30 cellular contexts compared by ENCODE assay signal in genomic region chr9:87086536-87086935, GRCh38.
"Had no signal": no experiment of that assay in that cellular context is flagged by ENCODE, and none has a peak within 500 bp of the region (broad histone marks: within the 10 kb centered on the region; RNA-seq: fewer than 3 reads in every experiment).

No MANE protein-coding gene starts in this region.

- ATAC-seq: effector memory CD8-positive, alpha-beta T cell; left lobe of liver; mucosa of descending colon; natural killer cell treated with Interleukin-12 subunit alpha and Interleukin-12 subunit beta and Interleukin-15 and Interleukin-18, amount 100 ng/mL, for 72 hours; pancreas; stimulated activated memory B cell treated with anti-CD40 and anti-IgM and Interleukin-4, amounts not matched to agents 10 μg/mL and 1 μg/mL and 100 μg/mL, for 72 hours; stimulated activated naive CD8-positive, alpha-beta T cell treated with anti-CD3 and anti-CD28 coated beads, Interleukin-15, Interleukin-2, amounts not matched to agents 100 U/mL and 50 U/mL, for 24 hours had no signal

- DNase-seq: cerebellar nuclear complex; cortex of kidney; effector memory CD8-positive, alpha-beta T cell; erythroblast; esophagus squamous epithelium; head of caudate nucleus; hippocampal formation; immature natural killer cell; islet precursor cell; kidney glomerular epithelial cell; mesenchymal stem cell; mucosa of descending colon; naive B cell; occipital lobe; pancreas; sigmoid colon; spleen; stimulated activated CD4-positive, alpha-beta T cell treated with anti-CD3 and anti-CD28 coated beads, Interleukin-4, amount 100 ng/mL, for 4 hours; stimulated activated naive CD8-positive, alpha-beta T cell treated with anti-CD3 and anti-CD28 coated beads, Interleukin-15, Interleukin-2, amounts not matched to agents 100 U/mL and 50 U/mL, for 24 hours; substantia nigra; testis; tibial artery; upper lobe of left lung had no signal

- H3K4me3 Mint-ChIP-seq: effector memory CD8-positive, alpha-beta T cell; immature natural killer cell; mesothelial cell of epicardium; naive B cell; natural killer cell treated with Interleukin-12 subunit alpha and Interleukin-12 subunit beta and Interleukin-15 and Interleukin-18, amount 100 ng/mL, for 72 hours; stimulated activated memory B cell treated with anti-CD40 and anti-IgM and Interleukin-4, amounts not matched to agents 10 μg/mL and 1 μg/mL and 100 μg/mL, for 72 hours had no signal

- H3K27me3 Mint-ChIP-seq: stimulated activated memory B cell treated with anti-CD40 and anti-IgM and Interleukin-4, amounts not matched to agents 10 μg/mL and 1 μg/mL and 100 μg/mL, for 72 hours had no signal

- H3K4me1 ChIP-seq: esophagus squamous epithelium, pancreas, spleen, testis, upper lobe of left lung had no signal

- H3K27me3 ChIP-seq: cardiac muscle cell, esophagus squamous epithelium, pancreas, right atrium auricular region, sigmoid colon, spleen, testis, tibial artery, upper lobe of left lung had no signal

- H3K27ac ChIP-seq: cardiac muscle cell, esophagus squamous epithelium, pancreas, right atrium auricular region, spleen, testis, tibial artery, upper lobe of left lung had no signal

- H3K27ac Mint-ChIP-seq: effector memory CD8-positive, alpha-beta T cell; immature natural killer cell; mesothelial cell of epicardium; naive B cell; natural killer cell treated with Interleukin-12 subunit alpha and Interleukin-12 subunit beta and Interleukin-15 and Interleukin-18, amount 100 ng/mL, for 72 hours; stimulated activated memory B cell treated with anti-CD40 and anti-IgM and Interleukin-4, amounts not matched to agents 10 μg/mL and 1 μg/mL and 100 μg/mL, for 72 hours had no signal

- H3K9me3 Mint-ChIP-seq: effector memory CD8-positive, alpha-beta T cell; immature natural killer cell; natural killer cell treated with Interleukin-12 subunit alpha and Interleukin-12 subunit beta and Interleukin-15 and Interleukin-18, amount 100 ng/mL, for 72 hours had no signal

- H3K9me3 ChIP-seq: esophagus squamous epithelium, mucosa of descending colon, pancreas, sigmoid colon, testis, upper lobe of left lung had no signal

- H3K36me3 Mint-ChIP-seq: immature natural killer cell; mesothelial cell of epicardium; naive B cell; natural killer cell treated with Interleukin-12 subunit alpha and Interleukin-12 subunit beta and Interleukin-15 and Interleukin-18, amount 100 ng/mL, for 72 hours; stimulated activated memory B cell treated with anti-CD40 and anti-IgM and Interleukin-4, amounts not matched to agents 10 μg/mL and 1 μg/mL and 100 μg/mL, for 72 hours had no signal

- H3K4me1 Mint-ChIP-seq: immature natural killer cell; naive B cell; stimulated activated memory B cell treated with anti-CD40 and anti-IgM and Interleukin-4, amounts not matched to agents 10 μg/mL and 1 μg/mL and 100 μg/mL, for 72 hours had no signal

- H3K36me3 ChIP-seq: cardiac muscle cell, esophagus squamous epithelium, pancreas, right atrium auricular region, sigmoid colon, spleen, tibial artery, upper lobe of left lung had no signal

- H3K4me3 ChIP-seq: cardiac muscle cell, esophagus squamous epithelium, mucosa of descending colon, pancreas, right atrium auricular region, sigmoid colon, skin epidermis, spleen, testis, tibial artery, upper lobe of left lung had no signal
